22 cellular contexts compared by ENCODE assay signal in genomic region chr17:66338937-66339336, GRCh38. TPM values are rescaled to one million over a fixed set of nuclear protein-coding genes. Genes with fewer than 3 reads are reported as not detected.
DNase-seq lines count a peak whose midpoint lies in the region; ATAC-seq and TF ChIP-seq lines count a peak whose summit lies in the region.
"Had no signal": no experiment of that assay in that cellular context is flagged by ENCODE, and none has a peak within 500 bp of the region (broad histone marks: within the 10 kb centered on the region; RNA-seq: fewer than 3 reads in every experiment).

No MANE protein-coding gene starts in this region.

- H3K36me3 ChIP-seq in KOPT-K1 (ENCODE audit: insufficient read depth, low read length) (peaks cover 8% of the 10 kb centered on the region; the same call in 1 of the 2 replicates), psoas muscle (ENCODE audit: insufficient read depth in 1 of 2, low read depth in 1 of 2) (no peaks in the 10 kb centered on the region)
- H3K36me3 ChIP-seq: prostate gland, thyroid gland, vagina had no signal

- no peak for TF ChIP-seq CTCF in psoas muscle (IDR thresholded peaks at IDR 0.05)

- peaks cover 30% of the 10 kb centered on the region for H3K4me1 ChIP-seq in psoas muscle
- H3K4me1 ChIP-seq: prostate gland had no signal

- peak overlapping the region; percentile 5 for H3K4me3 ChIP-seq in psoas muscle
- H3K4me3 ChIP-seq: A549, prostate gland, SK-N-MC, thyroid gland, vagina had no signal

- H3K4me3 Mint-ChIP-seq in activated CD4-positive, alpha-beta T cell treated with anti-CD3 and anti-CD28 coated beads, Interleukin-2, amount 10 ng/mL, durations not matched to agents 24 days and 14 days = peak overlapping the region; percentile 74
- H3K4me3 Mint-ChIP-seq in activated naive CD8-positive, alpha-beta T cell treated with anti-CD3 and anti-CD28 coated beads, Interleukin-2, amount 10 ng/mL, durations not matched to agents 7 days and 5 days = peak overlapping the region; percentile 73
- H3K4me3 Mint-ChIP-seq: activated CD8-positive, alpha-beta memory T cell treated with anti-CD3 and anti-CD28 coated beads, Interleukin-2, amount 10 ng/mL, durations not matched to agents 7 days and 5 days had no signal

- H3K9me3 Mint-ChIP-seq in activated CD4-positive, alpha-beta T cell treated with anti-CD3 and anti-CD28 coated beads, Interleukin-2, amount 10 ng/mL, durations not matched to agents 24 days and 14 days = peaks cover 5% of the 10 kb centered on the region
- H3K9me3 Mint-ChIP-seq in activated naive CD8-positive, alpha-beta T cell treated with anti-CD3 and anti-CD28 coated beads, Interleukin-2, amount 10 ng/mL, durations not matched to agents 7 days and 5 days = no peaks in the 10 kb centered on the region
- H3K9me3 Mint-ChIP-seq: immature natural killer cell had no signal

- no peaks in the 10 kb centered on the region for H3K27me3 Mint-ChIP-seq in activated CD4-positive, alpha-beta T cell treated with anti-CD3 and anti-CD28 coated beads, Interleukin-2, amount 10 ng/mL, durations not matched to agents 24 days and 14 days
- H3K27me3 Mint-ChIP-seq in activated naive CD8-positive, alpha-beta T cell treated with anti-CD3 and anti-CD28 coated beads, Interleukin-2, amount 10 ng/mL, durations not matched to agents 7 days and 5 days = no peaks in the 10 kb centered on the region
- H3K27me3 Mint-ChIP-seq: activated CD8-positive, alpha-beta memory T cell treated with anti-CD3 and anti-CD28 coated beads, Interleukin-2, amount 10 ng/mL, durations not matched to agents 7 days and 5 days had no signal

- POLR2A ChIA-PET in activated naive CD8-positive, alpha-beta T cell treated with anti-CD3 and anti-CD28 coated beads, Interleukin-2, amount 10 ng/mL, durations not matched to agents 7 days and 5 days (lab: Charles Lee) = interaction anchor here (0.6 to 1.2 kb wide), 2 partner anchors 10 to 221 kb away, joined by 3 to 4 read pairs; no protein-coding TSS in a partner anchor

- ATAC-seq in activated naive CD8-positive, alpha-beta T cell treated with anti-CD3 and anti-CD28 coated beads, Interleukin-2, amount 10 ng/mL, durations not matched to agents 7 days and 5 days (ENCODE audit: low read depth) = no peak
- ATAC-seq in psoas muscle (no peak), GM21515 (IDR thresholded peaks at IDR 0.05; ENCODE audit: unreplicated experiment) (no peak)
- ATAC-seq: A549; activated CD8-positive, alpha-beta memory T cell treated with anti-CD3 and anti-CD28 coated beads, Interleukin-2, amount 10 ng/mL, durations not matched to agents 7 days and 5 days had no signal

- no peak overlapping the region for H3K27ac Mint-ChIP-seq in activated CD4-positive, alpha-beta T cell treated with anti-CD3 and anti-CD28 coated beads, Interleukin-2, amount 10 ng/mL, durations not matched to agents 24 days and 14 days
- H3K27ac Mint-ChIP-seq in activated naive CD8-positive, alpha-beta T cell treated with anti-CD3 and anti-CD28 coated beads, Interleukin-2, amount 10 ng/mL, durations not matched to agents 7 days and 5 days = no peak overlapping the region
- H3K27ac Mint-ChIP-seq: activated CD8-positive, alpha-beta memory T cell treated with anti-CD3 and anti-CD28 coated beads, Interleukin-2, amount 10 ng/mL, durations not matched to agents 7 days and 5 days had no signal

- H3K27ac ChIP-seq in KOPT-K1 (ENCODE audit: low read depth, low read length, poor library complexity, severe bottlenecking) (peak overlapping the region; percentile 37), psoas muscle (no peak overlapping the region)
- H3K27ac ChIP-seq: prostate gland, SK-N-MC, thyroid gland, vagina had no signal

- H3K27me3 ChIP-seq in psoas muscle (ENCODE audit: insufficient read depth in 3 of 3, low read length in 2 of 3) = no peaks in the 10 kb centered on the region
- H3K27me3 ChIP-seq: thyroid gland, vagina had no signal

- H3K9me3 ChIP-seq in KOPT-K1 (ENCODE audit: insufficient read depth, low read length, poor library complexity, severe bottlenecking) = no peaks in the 10 kb centered on the region
- no peaks in the 10 kb centered on the region for H3K9me3 ChIP-seq in psoas muscle
- H3K9me3 ChIP-seq: A549, prostate gland, thyroid gland, vagina had no signal

- WGBS in psoas muscle, 3 donors = 66 to 93% (median 67%) methylated on average over 4 of the region's 4 CpGs

- DNase-seq in activated CD4-positive, alpha-beta T cell treated with anti-CD3 and anti-CD28 coated beads, Interleukin-2, amount 10 ng/mL, durations not matched to agents 24 days and 14 days = no peak
- DNase-seq in activated CD4-positive, alpha-beta T cell treated with anti-CD3 and anti-CD28 coated beads, Interleukin-2, amount 50 U/mL, for 48 hours = no peak
- DNase-seq in activated naive CD8-positive, alpha-beta T cell treated with anti-CD3 and anti-CD28 coated beads, Interleukin-2, amount 10 ng/mL, durations not matched to agents 7 days and 5 days = no peak
- DNase-seq in psoas muscle (no peak), NCI-H2081 (lab: John Stamatoyannopoulos, UW) (no peak), NCI-H2081 treated with DMSO at 0.1 percent for 48 hours (lab: John Stamatoyannopoulos, UW) (no peak)
- DNase-seq: activated CD4-positive, alpha-beta T cell treated with anti-CD3 and anti-CD28 coated beads for 48 hours; activated CD8-positive, alpha-beta memory T cell treated with anti-CD3 and anti-CD28 coated beads, Interleukin-2, amount 10 ng/mL, durations not matched to agents 7 days and 5 days; AML-193; DMS153; H7; hypothalamus; immature natural killer cell; mesenchymal stem cell; stimulated activated naive CD4-positive, alpha-beta T cell treated with Interleukin-2 at 50 U/mL for 16 hours had no signal

- intact Hi-C loops in activated CD4-positive, alpha-beta T cell treated with anti-CD3 and anti-CD28 coated beads, Interleukin-2, amount 10 ng/mL, durations not matched to agents 24 days and 14 days (cut with micrococcal nuclease) = no loop called here
- intact Hi-C loops in psoas muscle (cut with DNase I) = no loop called here

- H3K36me3 Mint-ChIP-seq in activated CD4-positive, alpha-beta T cell treated with anti-CD3 and anti-CD28 coated beads, Interleukin-2, amount 10 ng/mL, durations not matched to agents 24 days and 14 days (ENCODE audit: low read depth) = peaks cover 54% of the 10 kb centered on the region
- H3K36me3 Mint-ChIP-seq in activated naive CD8-positive, alpha-beta T cell treated with anti-CD3 and anti-CD28 coated beads, Interleukin-2, amount 10 ng/mL, durations not matched to agents 7 days and 5 days = peaks cover 33% of the 10 kb centered on the region
- H3K36me3 Mint-ChIP-seq: immature natural killer cell had no signal

- H3K4me1 Mint-ChIP-seq in activated CD4-positive, alpha-beta T cell treated with anti-CD3 and anti-CD28 coated beads, Interleukin-2, amount 10 ng/mL, durations not matched to agents 24 days and 14 days = peaks cover 62% of the 10 kb centered on the region
- peaks cover 36% of the 10 kb centered on the region for H3K4me1 Mint-ChIP-seq in activated naive CD8-positive, alpha-beta T cell treated with anti-CD3 and anti-CD28 coated beads, Interleukin-2, amount 10 ng/mL, durations not matched to agents 7 days and 5 days

RNA-seq across cellular contexts. Expression of gene PRKCA, which starts 36.5 kb away (rescaled TPM):
- total RNA-seq in activated CD4-positive, alpha-beta T cell treated with anti-CD3 and anti-CD28 coated beads, Interleukin-2, amount 10 ng/mL, durations not matched to agents 24 days and 14 days = 164 TPM in 2 replicates
- 10 to 100 TPM; 66.1 to 66.5 TPM for total RNA-seq in activated naive CD8-positive, alpha-beta T cell treated with anti-CD3 and anti-CD28 coated beads, Interleukin-2, amount 10 ng/mL, durations not matched to agents 7 days and 5 days
- 10 to 100 TPM in 1 of 4 donors, 1 to 10 TPM in 3; 4.1 to 15.5 (median 8.8) TPM for total RNA-seq in psoas muscle
- 10 to 100 TPM in 1 of 3 donors, 1 to 10 TPM in 1, under 1 TPM in 1; 0.35 to 14.5 (median 3.2) TPM for polyA plus RNA-seq in psoas muscle
